In the genomic region with DNA sequence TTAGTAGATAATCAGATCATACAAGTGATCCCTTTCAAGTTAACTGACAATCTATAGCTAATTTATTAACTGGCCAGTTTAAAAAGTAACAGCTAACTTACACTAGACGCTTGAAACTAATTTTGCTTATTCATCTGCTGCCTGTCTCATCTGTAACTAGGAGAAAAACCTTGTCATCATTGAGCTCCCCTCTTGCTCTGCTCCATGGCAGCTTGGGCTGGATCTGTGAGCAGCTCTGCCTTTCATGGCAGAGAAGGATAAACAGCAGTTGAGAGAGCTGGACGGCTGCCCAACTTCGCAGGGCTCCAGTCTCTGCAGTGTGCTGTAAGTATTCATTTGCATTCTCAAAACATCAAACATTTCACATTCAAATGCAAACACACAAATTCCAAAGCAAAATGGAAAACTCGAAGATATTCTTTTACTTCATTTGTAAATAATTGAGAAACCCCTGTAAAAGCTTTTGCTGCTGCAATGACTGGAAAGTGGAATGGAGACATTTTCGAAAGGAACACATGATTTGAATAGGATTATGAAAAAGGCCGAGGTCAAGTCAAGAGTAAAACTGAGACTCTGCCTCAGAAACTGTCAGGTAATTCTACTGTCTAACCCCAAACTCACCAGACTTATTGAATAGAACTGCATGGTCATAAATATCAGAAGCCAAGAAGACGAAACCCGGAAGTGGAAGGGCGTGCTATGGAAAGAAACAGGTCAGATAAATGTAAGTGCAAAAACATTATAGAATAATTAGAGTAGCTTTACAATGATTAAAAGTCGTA, we compare ENCODE assay signal across 9 cellular contexts. TPM values are rescaled to one million over a fixed set of nuclear protein-coding genes. Genes with fewer than 3 reads are reported as not detected.
A peak's percentile ranks its signal among the peaks of the same experiment; 100 is the strongest.
DNase-seq lines count a peak whose midpoint lies in the region; ATAC-seq and TF ChIP-seq lines count a peak whose summit lies in the region.
"Had no signal": no experiment of that assay in that cellular context is flagged by ENCODE, and none has a peak within 500 bp of the region (broad histone marks: within the 10 kb centered on the region; RNA-seq: fewer than 3 reads in every experiment).

No MANE protein-coding gene starts in this region.

- no peak overlapping the region for H3K4me3 ChIP-seq in stomach
- H3K4me3 ChIP-seq: tibial artery had no signal

- H3K4me1 ChIP-seq in stomach, result peaks cover 0 to 30% (median 2%) of the 10 kb centered on the region in 4 donors
- H3K4me1 ChIP-seq: tibial artery had no signal

- no peak for ATAC-seq in activated T-cell treated with anti-CD3 and anti-CD28 coated beads, Interleukin-2, amount 50 U/mL, for 72 hours (replicated peaks in 1 of 2)
- no peak for ATAC-seq in GM18505 (IDR thresholded peaks at IDR 0.05; ENCODE audit: unreplicated experiment)
- no peak for ATAC-seq in HG03342 (IDR thresholded peaks at IDR 0.05; ENCODE audit: unreplicated experiment)

- H3K36me3 Mint-ChIP-seq in activated T-cell treated with anti-CD3 and anti-CD28 coated beads, Interleukin-2, amount 50 U/mL, for 72 hours (ENCODE audit: insufficient read depth in 2 of 2), result peaks cover 9 to 10% of the 10 kb centered on the region in 2 donors

- no peaks in the 10 kb centered on the region for H3K9me3 Mint-ChIP-seq in activated T-cell treated with anti-CD3 and anti-CD28 coated beads, Interleukin-2, amount 50 U/mL, for 72 hours

- intact Hi-C loops in stomach (cut with DNase I; ENCODE audit: low total_unique reads), result no loop called here

- H3K27me3 Mint-ChIP-seq in activated T-cell treated with anti-CD3 and anti-CD28 coated beads, Interleukin-2, amount 50 U/mL, for 72 hours (ENCODE audit: low read depth), result no peaks in the 10 kb centered on the region

- H3K27ac ChIP-seq in stomach, result peak overlapping the region in 2 of 5 donors; percentile 14 to 47
- H3K27ac ChIP-seq: tibial artery had no signal

- TF ChIP-seq POLR2A in stomach (IDR thresholded peaks at IDR 0.05), result no peak
- no peak for TF ChIP-seq POLR2A in GM18505 (IDR thresholded peaks at IDR 0.05; ENCODE audit: borderline replicate concordance, extremely low read depth, insufficient read depth, insufficient read length)

- DNase-seq in NCI-H2196 (lab: John Stamatoyannopoulos, UW; ENCODE audit: unreplicated experiment), result peak; percentile 38
- no peak for DNase-seq in NCI-H2196 treated with DMSO at 0.1 percent for 48 hours (lab: John Stamatoyannopoulos, UW; ENCODE audit: unreplicated experiment)
- DNase-seq in NCI-H2081 treated with DMSO at 0.1 percent for 48 hours (lab: John Stamatoyannopoulos, UW), result peak; percentile 40
- DNase-seq in fibroblast of gingiva (ENCODE audit: low read depth), result peak; percentile 36
- peak; percentile 60 for DNase-seq in stomach
- no peak for DNase-seq in activated T-cell treated with anti-CD3 and anti-CD28 coated beads, Interleukin-2, amount 50 U/mL, for 72 hours
- DNase-seq: tibial artery had no signal

- H3K36me3 ChIP-seq in stomach, result peaks cover 12 to 87% (median 75%) of the 10 kb centered on the region in 4 donors

- H3K27me3 ChIP-seq in stomach, result no peaks in the 10 kb centered on the region
- H3K27me3 ChIP-seq: tibial artery had no signal

- H3K9me3 ChIP-seq in stomach, result no peaks in the 10 kb centered on the region
- H3K9me3 ChIP-seq: tibial artery had no signal

- no peak for TF ChIP-seq CTCF in stomach (IDR thresholded peaks at IDR 0.05)

- whole genome bisulfite sequencing in stomach, 5 donors, result 53 to 57% (median 56%) methylated on average over 10 of the region's 10 CpGs

- H3K4me3 Mint-ChIP-seq in activated T-cell treated with anti-CD3 and anti-CD28 coated beads, Interleukin-2, amount 50 U/mL, for 72 hours, result no peak overlapping the region

- no peak for TF ChIP-seq EP300 in stomach (IDR thresholded peaks at IDR 0.05)

- no peaks in the 10 kb centered on the region for H3K4me1 Mint-ChIP-seq in activated T-cell treated with anti-CD3 and anti-CD28 coated beads, Interleukin-2, amount 50 U/mL, for 72 hours (ENCODE audit: low read depth)

- no peak overlapping the region for H3K27ac Mint-ChIP-seq in activated T-cell treated with anti-CD3 and anti-CD28 coated beads, Interleukin-2, amount 50 U/mL, for 72 hours

RNA-seq across cellular contexts. Expression of gene SLC35B4, which starts 17.6 kb away (rescaled TPM):
- total RNA-seq in stomach, result 10 to 100 TPM in 2 of 5 donors, 1 to 10 TPM in 3; 3.2 to 13.0 (median 8.3) TPM
- polyA plus RNA-seq in stomach, result 1 to 10 TPM; 1.9 to 2.0 (median 2.0) TPM
- 10 to 100 TPM; 15.1 to 18.3 TPM for total RNA-seq in activated T-cell treated with anti-CD3 and anti-CD28 coated beads, Interleukin-2, amount 50 U/mL, for 72 hours

Comparison
In these comparisons a context has a peak if more than half of its experiments do, and no peak if none do; other contexts are left out.
1. DNase-seq: peak in NCI-H2196 (single experiment), NCI-H2081 treated with DMSO at 0.1 percent for 48 hours (single experiment), fibroblast of gingiva (single experiment) and stomach (single experiment); none in NCI-H2196 treated with DMSO at 0.1 percent for 48 hours (single experiment) and activated T-cell treated with anti-CD3 and anti-CD28 coated beads, Interleukin-2, amount 50 U/mL, for 72 hours (0 of 2).